1 cellular context compared by ENCODE assay signal in genomic region chr15:79956354-79956939, GRCh38.
TF ChIP-seq lines count a peak whose summit lies in the region.

No MANE protein-coding gene starts in this region.

TF ChIP-seq in HepG2, 621 proteins besides CTCF, POLR2A, EP300 and RAD21 (continued from another document and continues in another):
- TF ChIP-seq TFAP4 (IDR thresholded peaks at IDR 0.05; ENCODE audit: borderline replicate concordance, low read depth) (peak; percentile 21; the same call in 1 of the 2 replicates), ZBTB20 (CRISPR knock-in tag; IDR thresholded peaks at IDR 0.05; ENCODE audit: borderline replicate concordance, low read depth) (no peak), MAFG (CRISPR knock-in tag; IDR thresholded peaks at IDR 0.05) (no peak), KLF15 (CRISPR knock-in tag; IDR thresholded peaks at IDR 0.05; ENCODE audit: borderline replicate concordance) (no peak), ZNF580 (CRISPR knock-in tag; IDR thresholded peaks at IDR 0.05; ENCODE audit: borderline replicate concordance, low read depth) (no peak), ZNF337 (CRISPR knock-in tag; IDR thresholded peaks at IDR 0.05; ENCODE audit: borderline replicate concordance, low read depth) (no peak), CEBPG (CRISPR knock-in tag; IDR thresholded peaks at IDR 0.05) (no peak), ZNF607 (CRISPR knock-in tag; IDR thresholded peaks at IDR 0.05; ENCODE audit: borderline replicate concordance) (no peak), MIER2 (CRISPR knock-in tag; IDR thresholded peaks at IDR 0.05) (no peak), KLF6 (CRISPR knock-in tag; IDR thresholded peaks at IDR 0.05) (no peak), GABPB1 (CRISPR knock-in tag; IDR thresholded peaks at IDR 0.05) (no peak), MATR3 (CRISPR knock-in tag; IDR thresholded peaks at IDR 0.05) (no peak), PBX2 (CRISPR knock-in tag; IDR thresholded peaks at IDR 0.05) (no peak), RARA (CRISPR knock-in tag; IDR thresholded peaks at IDR 0.05) (no peak), ZKSCAN5 (CRISPR knock-in tag; IDR thresholded peaks at IDR 0.05) (no peak), GATAD2A (CRISPR knock-in tag; IDR thresholded peaks at IDR 0.05) (peak; percentile 76), KLF9 (CRISPR knock-in tag; IDR thresholded peaks at IDR 0.05; ENCODE audit: low read depth) (no peak), LBX2 (CRISPR knock-in tag; IDR thresholded peaks at IDR 0.05; ENCODE audit: borderline replicate concordance) (no peak), ZNF841 (CRISPR knock-in tag; IDR thresholded peaks at IDR 0.05; ENCODE audit: borderline replicate concordance) (no peak), ELF3 (CRISPR knock-in tag; IDR thresholded peaks at IDR 0.05) (no peak), SMC3 (IDR thresholded peaks at IDR 0.05; ENCODE audit: low read length) (no peak), ARNTL (CRISPR knock-in tag; IDR thresholded peaks at IDR 0.05) (no peak), SRY (CRISPR knock-in tag; IDR thresholded peaks at IDR 0.05) (no peak), E2F5 (CRISPR knock-in tag; conservative IDR thresholded peaks at IDR 0.05) (no peak), IRX3 (CRISPR knock-in tag; IDR thresholded peaks at IDR 0.05; ENCODE audit: borderline replicate concordance, low read depth) (no peak), PBX3 (CRISPR knock-in tag; IDR thresholded peaks at IDR 0.05; ENCODE audit: borderline replicate concordance) (no peak), HDAC2 (CRISPR knock-in tag; IDR thresholded peaks at IDR 0.05) (no peak), ZBTB33 (CRISPR knock-in tag; IDR thresholded peaks at IDR 0.05) (no peak), HMG20B (CRISPR knock-in tag; conservative IDR thresholded peaks at IDR 0.05) (no peak), TCF7L2 (IDR thresholded peaks at IDR 0.05; ENCODE audit: low read depth, low read length) (no peak), ZNF354B (CRISPR knock-in tag; IDR thresholded peaks at IDR 0.05) (no peak), MAFF (IDR thresholded peaks at IDR 0.05; ENCODE audit: low read depth, low read length) (peak; percentile 19; the same call in 1 of the 2 replicates), MIXL1 (CRISPR knock-in tag; IDR thresholded peaks at IDR 0.05) (0 out of 2 replicates have a peak, but pooled peaks have one; percentile 14), TCF7 (IDR thresholded peaks at IDR 0.05; ENCODE audit: low read depth) (no peak), ZNF713 (CRISPR knock-in tag; IDR thresholded peaks at IDR 0.05) (no peak), ZNF781 (CRISPR knock-in tag; IDR thresholded peaks at IDR 0.05; ENCODE audit: borderline replicate concordance, not compliant biosample characterization) (no peak), ZNF512B (CRISPR knock-in tag; IDR thresholded peaks at IDR 0.05; ENCODE audit: borderline replicate concordance) (no peak), ZNF800 (CRISPR knock-in tag; IDR thresholded peaks at IDR 0.05) (no peak), ATF6 (CRISPR knock-in tag; conservative IDR thresholded peaks at IDR 0.05) (no peak), MAF1 (CRISPR knock-in tag; IDR thresholded peaks at IDR 0.05; ENCODE audit: borderline replicate concordance) (no peak), AHDC1 (CRISPR knock-in tag; IDR thresholded peaks at IDR 0.05; ENCODE audit: borderline replicate concordance) (peak; percentile 41; the same call in 1 of the 2 replicates)
